Comparison of ENCODE assay signal across 21 cellular contexts in genomic region chr16:82345318-82345717, GRCh38.
"Had no signal": no experiment of that assay in that cellular context is flagged by ENCODE, and none has a peak within 500 bp of the region (broad histone marks: within the 10 kb centered on the region; RNA-seq: fewer than 3 reads in every experiment).

No MANE protein-coding gene starts in this region.

- ATAC-seq: Panc1, PC-3 had no signal

- H3K27ac ChIP-seq: RWPE1 had no signal

- H3K9me3 ChIP-seq: SK-N-SH had no signal

- H3K9ac ChIP-seq: SK-N-SH had no signal

- H3K4me2 ChIP-seq: SK-N-SH had no signal

- DNase-seq: KBM-7, MV-4-11, NCI-H1048, NCI-H1105, NCI-H1417, NCI-H1436 treated with DMSO at 0.1 percent for 48 hours, NCI-H1694 treated with DMSO at 0.1 percent for 48 hours, NCI-H1930, NCI-H2081, NCI-H2171, NCI-H226, NCI-H446, NCI-H510A, NCI-H524 treated with DMSO at 0.1 percent for 48 hours, NCI-H69, NCI-H774, PC-3, SHP77, SK-N-SH had no signal
